Comparison of ENCODE assay signal across 8 cellular contexts in genomic region chr1:201877877-201878339, GRCh38. TPM values are rescaled to one million over a fixed set of nuclear protein-coding genes. Genes with fewer than 3 reads are reported as not detected.
DNase-seq lines count a peak whose midpoint lies in the region; ATAC-seq and TF ChIP-seq lines count a peak whose summit lies in the region.

No MANE protein-coding gene starts in this region.

- intact Hi-C loops in colonic mucosa (cut with DNase I), result loop anchor here (5.0 kb wide), 2 partner anchors 94 to 264 kb away; partner anchors contain the start of gene ARL8A

- TF ChIP-seq CTCF in BE2C (IDR thresholded peaks at IDR 0.05; ENCODE audit: low read depth, low read length), result peak; percentile 77
- TF ChIP-seq CTCF in GM13977 (IDR thresholded peaks at IDR 0.05; ENCODE audit: extremely low read depth, insufficient read depth, missing control alignments), result peak; percentile 61
- peak; percentile 55 for TF ChIP-seq CTCF in OCI-LY1 (IDR thresholded peaks at IDR 0.05; ENCODE audit: low read length)
- TF ChIP-seq CTCF in colonic mucosa (IDR thresholded peaks at IDR 0.05), result peak; percentile 52

- H3K27ac ChIP-seq in OCI-LY1 (ENCODE audit: low read depth, low read length, poor library complexity, severe bottlenecking), result no peak overlapping the region
- H3K27ac ChIP-seq in colonic mucosa, result no peak overlapping the region

- in situ Hi-C loops in GM13977 (cut with MboI; ENCODE audit: low pct_unique_long_range_greater_than_20kb, low sequenced_read_pairs, unreplicated experiment), result no loop called here

- H3K9me3 ChIP-seq in BE2C (no peaks in the 10 kb centered on the region), OCI-LY1 (ENCODE audit: low read length) (no peaks in the 10 kb centered on the region), colonic mucosa (no peaks in the 10 kb centered on the region)

- H3K27me3 ChIP-seq in BE2C (no peaks in the 10 kb centered on the region), OCI-LY1 (ENCODE audit: insufficient read depth, low read length) (no peaks in the 10 kb centered on the region), colonic mucosa (no peaks in the 10 kb centered on the region)

- no peak overlapping the region for H3K4me2 ChIP-seq in OCI-LY1 (ENCODE audit: low read length)

- DNase-seq in BE2C, result peak; percentile 43
- DNase-seq in GM13977 (ENCODE audit: low spot score), result peak; percentile 45
- no peak for DNase-seq in colonic mucosa
- peak; percentile 62 to 64 for DNase-seq in lung microvascular endothelial cell (ENCODE audit: low read depth in 2 of 2)
- DNase-seq in activated effector memory CD4-positive, alpha-beta T cell treated with anti-CD3 and anti-CD28 coated beads, Interleukin-2, amount 50 U/mL, for 16 hours, result no peak

- H3K36me3 ChIP-seq in BE2C (peaks cover 27% of the 10 kb centered on the region), OCI-LY1 (ENCODE audit: insufficient read depth, low read length) (peaks cover 46% of the 10 kb centered on the region), colonic mucosa (no peaks in the 10 kb centered on the region)

- H3K9ac ChIP-seq in OCI-LY1 (ENCODE audit: low read length), result no peak overlapping the region
- no peak overlapping the region for H3K9ac ChIP-seq in colonic mucosa (ENCODE audit: low read depth in 2 of 2, low read length in 2 of 2)

- H2AFZ ChIP-seq in OCI-LY1 (ENCODE audit: low read length), result no peak overlapping the region

- no peaks in the 10 kb centered on the region for H3K79me2 ChIP-seq in OCI-LY1 (ENCODE audit: insufficient read depth, low read length)

- H3K4me1 ChIP-seq in BE2C (no peaks in the 10 kb centered on the region), OCI-LY1 (ENCODE audit: insufficient read depth, low read length, severe bottlenecking) (no peaks in the 10 kb centered on the region), colonic mucosa (no peaks in the 10 kb centered on the region)

- ATAC-seq in HG02885 (IDR thresholded peaks at IDR 0.05; ENCODE audit: poor library complexity, unreplicated experiment), result no peak
- no peak for ATAC-seq in HG02852 (IDR thresholded peaks at IDR 0.05; ENCODE audit: unreplicated experiment)

- no peaks in the 10 kb centered on the region for H4K20me1 ChIP-seq in OCI-LY1 (ENCODE audit: insufficient read depth, low read length)

- no peak overlapping the region for H3K4me3 ChIP-seq in BE2C (ENCODE audit: low read depth, low read length)
- H3K4me3 ChIP-seq in OCI-LY1 (ENCODE audit: low read depth, low read length, poor library complexity, severe bottlenecking), result no peak overlapping the region
- no peak overlapping the region for H3K4me3 ChIP-seq in colonic mucosa

- H3F3A ChIP-seq in OCI-LY1 (ENCODE audit: insufficient read depth, low read length), result no peaks in the 10 kb centered on the region

- H3K9me2 ChIP-seq in OCI-LY1 (ENCODE audit: low read depth, low read length), result no peaks in the 10 kb centered on the region

RNA-seq across cellular contexts. Expression of gene SHISA4, which starts 10.8 kb away (rescaled TPM):
- 3.2 TPM for polyA plus RNA-seq in BE2C (2012; ENCODE audit: insufficient read depth, insufficient read length, low read depth)
- total RNA-seq in colonic mucosa (1 to 10 TPM; 2.0 to 3.9 TPM), lung microvascular endothelial cell (7.4 and 9.1 TPM in 2 replicates)

RNA-seq across cellular contexts. Expression of gene IPO9, which starts 49.0 kb away (rescaled TPM):
- 39.1 TPM for polyA plus RNA-seq in BE2C (2012; ENCODE audit: insufficient read depth, insufficient read length, low read depth)
- total RNA-seq in colonic mucosa (10 to 100 TPM; 22.9 to 52.0 TPM), lung microvascular endothelial cell (15.7 and 17.0 TPM in 2 replicates)

Comparison
In these comparisons a context has a peak if more than half of its experiments do, and no peak if none do; other contexts are left out.
1. DNase-seq: peak in BE2C (single experiment), GM13977 (single experiment) and lung microvascular endothelial cell (2 of 2); none in colonic mucosa (single experiment) and activated effector memory CD4-positive, alpha-beta T cell treated with anti-CD3 and anti-CD28 coated beads, Interleukin-2, amount 50 U/mL, for 16 hours (single experiment).
2. Peak in every context shown above with its lines, with median percentiles within 50 percentile points of each other: CTCF ChIP-seq.